ENCODE assay signal across 8 cellular contexts in genomic region chr12:53324113-53324778, GRCh38. TPM values are rescaled to one million over a fixed set of nuclear protein-coding genes. Genes with fewer than 3 reads are reported as not detected.
DNase-seq lines count a peak whose midpoint lies in the region; ATAC-seq, FAIRE-seq and TF ChIP-seq lines count a peak whose summit lies in the region.

No MANE protein-coding gene starts in this region.

- TF ChIP-seq EP300 in HepG2 (IDR thresholded peaks at IDR 0.05; ENCODE audit: low read depth in 2 of 2, low read length in 2 of 2) (no peak), HepG2 (CRISPR knock-in tag; IDR thresholded peaks at IDR 0.05; ENCODE audit: borderline replicate concordance) (no peak)

- intact Hi-C loops in HepG2 (cut with micrococcal nuclease; ENCODE audit: unreplicated experiment), result loop anchor here (1.0 kb wide), 2 partner anchors 21 to 184 kb away; no protein-coding TSS in a partner anchor

- H3K27ac Mint-ChIP-seq in brain, result peak overlapping the region; percentile 85 to 97 (median 96)

- no peaks in the 10 kb centered on the region for H3K36me3 Mint-ChIP-seq in brain

- H3K27me3 ChIP-seq in HepG2 (ENCODE audit: control insufficient read depth in 1 of 2, insufficient read depth in 2 of 2, low read length in 2 of 2), result peaks cover 0 to 5% of the 10 kb centered on the region in 2 experiments; a peak in 2 of 5 replicates

- TF ChIP-seq CTCF in brain (conservative IDR thresholded peaks at IDR 0.05), result no peak
- no peak for TF ChIP-seq CTCF in HepG2 (CRISPR knock-in tag; IDR thresholded peaks at IDR 0.05)

- peak; percentile 30 for ATAC-seq in HG03103 (IDR thresholded peaks at IDR 0.05; ENCODE audit: low read depth, unreplicated experiment)
- ATAC-seq in HepG2, result no peak

- no peaks in the 10 kb centered on the region for H3K9me3 Mint-ChIP-seq in brain

- H3K9ac ChIP-seq in HepG2 (ENCODE audit: insufficient read depth, low read depth, low read length), result peak overlapping the region; percentile 74

- H3K36me3 ChIP-seq in HepG2 (replicated peaks in 1 of 2; ENCODE audit: control insufficient read depth in 1 of 2, insufficient read depth in 2 of 2, low read length in 2 of 2), result no peaks in the 10 kb centered on the region

- H3K4me1 ChIP-seq in HepG2 (ENCODE audit: insufficient read depth, low read length), result peaks cover 55% of the 10 kb centered on the region

- peak overlapping the region; percentile 74 for H3K27ac ChIP-seq in HepG2 (ENCODE audit: extremely low read length, insufficient read depth, low read length)

- no peak for TF ChIP-seq POLR2A in GM12892 (IDR thresholded peaks at IDR 0.05; ENCODE audit: low read depth, low read length)
- no peak for TF ChIP-seq POLR2A in HepG2 (IDR thresholded peaks at IDR 0.05; ENCODE audit: insufficient read depth in 1 of 2, low read depth in 2 of 2, low read length in 2 of 2)

- FAIRE-seq in GM12892 (lab: Jason Lieb, UNC), result peak; percentile 88
- FAIRE-seq in HepG2 (lab: Jason Lieb, UNC), result no peak

- no peak for TF ChIP-seq RAD21 in HepG2 (CRISPR knock-in tag; IDR thresholded peaks at IDR 0.05)

- POLR2A ChIA-PET in HepG2 (lab: Yijun Ruan, JAX), result interaction anchor here (0.7 to 3.2 kb wide), 10 partner anchors 21 to 245 kb away, joined by 3 to 23 read pairs (median 6); partner anchors contain the start of genes MYG1, PFDN5, PRR13 and SP1

- H2AFZ ChIP-seq in HepG2 (ENCODE audit: low read length), result peak overlapping the region; percentile 77

- 47% methylated on average over 28 of the region's 28 CpGs for WGBS in HepG2 (ENCODE audit: low lambda C conversion rate)

- H3K27me3 Mint-ChIP-seq in brain, result peaks cover 16% of the 10 kb centered on the region

- CTCF ChIA-PET in HepG2 (lab: Yijun Ruan, JAX; ENCODE audit: low intra/inter-chr PET ratio, low total read pairs), result interaction anchor here (1.3 to 1.6 kb wide), 3 partner anchors 21 to 184 kb away, joined by 3 to 14 read pairs (median 4); no protein-coding TSS in a partner anchor

- no peak for DNase-seq in GM12892 (ENCODE audit: insufficient read length)
- peak; percentile 18 for DNase-seq in T-helper 22 cell (ENCODE audit: low read depth)
- DNase-seq in HepG2 (ENCODE audit: low spot score), result no peak
- DNase-seq in stimulated activated CD8-positive, alpha-beta memory T cell treated with anti-CD3 and anti-CD28 coated beads, Interleukin-2, amount 100 ng/mL, for 1 hour (ENCODE audit: low read depth in 2 of 2), result peak; percentile 14 to 34
- no peak for DNase-seq in cerebellum (ENCODE audit: low spot score)
- DNase-seq in H4 (ENCODE audit: low spot score), result no peak

- H3K4me3 ChIP-seq in HepG2 (replicated peaks in 1 of 3; ENCODE audit: insufficient read depth in 1 of 3, low read depth in 2 of 3, low read length in 3 of 3), result peak overlapping the region; percentile 57 to 65 (median 62)

- H3K4me2 ChIP-seq in HepG2 (ENCODE audit: low read depth, low read length), result peak overlapping the region; percentile 89

- in situ Hi-C loops in HepG2 (cut with HindIII; ENCODE audit: extremely low pct_ligation_motif_present, low pct_unique_long_range_greater_than_20kb), result no loop called here

- peaks cover 5% of the 10 kb centered on the region for H3K79me2 ChIP-seq in HepG2 (ENCODE audit: insufficient read depth, low read length)

- peak overlapping the region; percentile 74 to 90 (median 79) for H3K4me3 Mint-ChIP-seq in brain

- peaks cover 50% of the 10 kb centered on the region for H3K4me1 Mint-ChIP-seq in brain

- H3K9me3 ChIP-seq in HepG2 (ENCODE audit: low read length), result no peaks in the 10 kb centered on the region

- H4K20me1 ChIP-seq in HepG2 (ENCODE audit: insufficient read depth, low read length), result no peaks in the 10 kb centered on the region

- BruUV-seq in HepG2 (replicated peaks; lab: Mats Ljungman, UMichigan), result no TSS peak

RNA-seq across cellular contexts. Expression of gene AAAS, which starts 2.8 kb away (rescaled TPM):
- polyA plus RNA-seq in GM12892 (2012; ENCODE audit: missing spikeins), result 38.0 TPM
- 52.4 TPM for polyA plus RNA-seq in brain (ENCODE audit: insufficient read depth, low read depth, low replicate concordance)
- 47.6 and 49.9 TPM in 2 replicates for total RNA-seq in HepG2 (2016; rRNA removed; fragmentation: Illumina TruSeq; extraction: Trizol)
- 6.3 and 7.4 TPM in 2 replicates for total RNA-seq in HepG2 (2016; cell fraction: cytosol; rRNA removed; fragmentation: Illumina TruSeq; extraction: Trizol; ENCODE audit: low read depth)
- total RNA-seq in HepG2 (2016; cell fraction: insoluble cytoplasmic fraction; rRNA removed; fragmentation: Illumina TruSeq; extraction: Trizol), result 49.9 and 52.5 TPM in 2 replicates
- total RNA-seq in HepG2 (2016; cell fraction: membrane; rRNA removed; fragmentation: Illumina TruSeq; extraction: Trizol), result 10.6 and 11.1 TPM in 2 replicates
- total RNA-seq in HepG2 (2016; cell fraction: nucleus; rRNA removed; fragmentation: Illumina TruSeq; extraction: Trizol), result 41.2 and 46.6 TPM in 2 replicates
- 52.0 and 54.0 TPM in 2 replicates for polyA plus RNA-seq in HepG2 (2011; rRNA removed)
- 37.5 and 46.8 TPM in 2 replicates for polyA plus RNA-seq in HepG2 (2011; cell fraction: cytosol; rRNA removed)
- 182 and 197 TPM in 2 replicates for polyA plus RNA-seq in HepG2 (2011; cell fraction: nucleus; rRNA removed)
- polyA plus RNA-seq in HepG2 (2012), result 40.1 and 43.3 TPM in 2 replicates
- polyA plus RNA-seq in HepG2 (2016; cell fraction: cytosol; fragmentation: Illumina TruSeq; extraction: Trizol; ENCODE audit: low read depth), result 6.0 and 6.9 TPM in 2 replicates
- polyA plus RNA-seq in HepG2 (2016; cell fraction: insoluble cytoplasmic fraction; fragmentation: Illumina TruSeq; extraction: Trizol; ENCODE audit: low read depth), result 54.2 and 64.7 TPM in 2 replicates
- polyA plus RNA-seq in HepG2 (2016; cell fraction: membrane; fragmentation: Illumina TruSeq; extraction: Trizol; ENCODE audit: low read depth), result 9.0 and 9.4 TPM in 2 replicates
- 70.0 and 70.8 TPM in 2 replicates for polyA plus RNA-seq in HepG2 (2016; cell fraction: nucleus; fragmentation: Illumina TruSeq; extraction: Trizol; ENCODE audit: insufficient read depth, low read depth)
- 115 and 225 TPM in 2 replicates for polyA minus RNA-seq in HepG2 (2011; rRNA and poly(A)+ RNA removed; ENCODE audit: low replicate concordance)
- 21.9 and 28.0 TPM in 2 replicates for polyA minus RNA-seq in HepG2 (2011; cell fraction: cytosol; rRNA and poly(A)+ RNA removed)
- polyA minus RNA-seq in HepG2 (2011; cell fraction: nucleus; rRNA and poly(A)+ RNA removed), result 39.3 and 48.9 TPM in 2 replicates
- total RNA-seq in cerebellum, result 34.9 TPM
- total RNA-seq in H4 (2014; rRNA removed; shearing (Covaris generic)), result 57.0 and 74.6 TPM in 2 replicates

RNA-seq across cellular contexts. Expression of gene SP7, which starts 11.9 kb away (rescaled TPM):
- polyA plus RNA-seq in GM12892 (2012; ENCODE audit: missing spikeins), result not detected
- not detected for polyA plus RNA-seq in brain (ENCODE audit: insufficient read depth, low read depth, low replicate concordance)
- total RNA-seq in HepG2 (2016; rRNA removed; fragmentation: Illumina TruSeq; extraction: Trizol), result not detected in 2 replicates
- not detected in 2 replicates for total RNA-seq in HepG2 (2016; cell fraction: cytosol; rRNA removed; fragmentation: Illumina TruSeq; extraction: Trizol; ENCODE audit: low read depth)
- total RNA-seq in HepG2 (2016; cell fraction: insoluble cytoplasmic fraction; rRNA removed; fragmentation: Illumina TruSeq; extraction: Trizol), result not detected in 2 replicates
- not detected in 2 replicates for total RNA-seq in HepG2 (2016; cell fraction: membrane; rRNA removed; fragmentation: Illumina TruSeq; extraction: Trizol)
- not detected in 2 replicates for total RNA-seq in HepG2 (2016; cell fraction: nucleus; rRNA removed; fragmentation: Illumina TruSeq; extraction: Trizol)
- polyA plus RNA-seq in HepG2 (2011; rRNA removed), result not detected in 2 replicates
- polyA plus RNA-seq in HepG2 (2011; cell fraction: cytosol; rRNA removed), result not detected in 2 replicates
- not detected in 2 replicates for polyA plus RNA-seq in HepG2 (2011; cell fraction: nucleus; rRNA removed)
- not detected in 2 replicates for polyA plus RNA-seq in HepG2 (2012)
- polyA plus RNA-seq in HepG2 (2016; cell fraction: cytosol; fragmentation: Illumina TruSeq; extraction: Trizol; ENCODE audit: low read depth), result not detected in 2 replicates
- not detected in 2 replicates for polyA plus RNA-seq in HepG2 (2016; cell fraction: insoluble cytoplasmic fraction; fragmentation: Illumina TruSeq; extraction: Trizol; ENCODE audit: low read depth)
- not detected in 2 replicates for polyA plus RNA-seq in HepG2 (2016; cell fraction: membrane; fragmentation: Illumina TruSeq; extraction: Trizol; ENCODE audit: low read depth)
- polyA plus RNA-seq in HepG2 (2016; cell fraction: nucleus; fragmentation: Illumina TruSeq; extraction: Trizol; ENCODE audit: insufficient read depth, low read depth), result not detected in 2 replicates
- not detected in 2 replicates for polyA minus RNA-seq in HepG2 (2011; rRNA and poly(A)+ RNA removed; ENCODE audit: low replicate concordance)
- polyA minus RNA-seq in HepG2 (2011; cell fraction: cytosol; rRNA and poly(A)+ RNA removed), result not detected in 2 replicates
- polyA minus RNA-seq in HepG2 (2011; cell fraction: nucleus; rRNA and poly(A)+ RNA removed), result not detected in 2 replicates
- total RNA-seq in cerebellum, result not detected
- not detected in 2 replicates for total RNA-seq in H4 (2014; rRNA removed; shearing (Covaris generic))

RNA-seq across cellular contexts. Expression of gene MYG1, which starts 24.8 kb away (rescaled TPM):
- polyA plus RNA-seq in GM12892 (2012; ENCODE audit: missing spikeins), result 35.2 TPM
- polyA plus RNA-seq in brain (ENCODE audit: insufficient read depth, low read depth, low replicate concordance) (114 TPM), HepG2 (2011; rRNA removed) (38.6 and 40.7 TPM in 2 replicates)
- total RNA-seq in HepG2 (2016; rRNA removed; fragmentation: Illumina TruSeq; extraction: Trizol) (58.0 and 62.6 TPM in 2 replicates), cerebellum (20.7 TPM)
- total RNA-seq in HepG2 (2016; cell fraction: cytosol; rRNA removed; fragmentation: Illumina TruSeq; extraction: Trizol; ENCODE audit: low read depth), result 35.2 and 36.5 TPM in 2 replicates
- total RNA-seq in HepG2 (2016; cell fraction: insoluble cytoplasmic fraction; rRNA removed; fragmentation: Illumina TruSeq; extraction: Trizol), result 58.1 and 59.2 TPM in 2 replicates
- 45.1 and 51.7 TPM in 2 replicates for total RNA-seq in HepG2 (2016; cell fraction: membrane; rRNA removed; fragmentation: Illumina TruSeq; extraction: Trizol)
- 28.7 and 35.7 TPM in 2 replicates for total RNA-seq in HepG2 (2016; cell fraction: nucleus; rRNA removed; fragmentation: Illumina TruSeq; extraction: Trizol)
- polyA plus RNA-seq in HepG2 (2011; cell fraction: cytosol; rRNA removed), result 42.9 and 57.6 TPM in 2 replicates
- polyA plus RNA-seq in HepG2 (2011; cell fraction: nucleus; rRNA removed), result 32.2 and 36.0 TPM in 2 replicates
- 21.3 and 34.6 TPM in 2 replicates for polyA plus RNA-seq in HepG2 (2012)
- 38.0 and 47.5 TPM in 2 replicates for polyA plus RNA-seq in HepG2 (2016; cell fraction: cytosol; fragmentation: Illumina TruSeq; extraction: Trizol; ENCODE audit: low read depth)
- polyA plus RNA-seq in HepG2 (2016; cell fraction: insoluble cytoplasmic fraction; fragmentation: Illumina TruSeq; extraction: Trizol; ENCODE audit: low read depth), result 49.2 and 59.1 TPM in 2 replicates
- polyA plus RNA-seq in HepG2 (2016; cell fraction: membrane; fragmentation: Illumina TruSeq; extraction: Trizol; ENCODE audit: low read depth), result 39.2 and 41.9 TPM in 2 replicates
- 54.0 and 73.0 TPM in 2 replicates for polyA plus RNA-seq in HepG2 (2016; cell fraction: nucleus; fragmentation: Illumina TruSeq; extraction: Trizol; ENCODE audit: insufficient read depth, low read depth)
- polyA minus RNA-seq in HepG2 (2011; rRNA and poly(A)+ RNA removed; ENCODE audit: low replicate concordance), result 43.6 and 97.4 TPM in 2 replicates
- 15.0 and 19.7 TPM in 2 replicates for polyA minus RNA-seq in HepG2 (2011; cell fraction: cytosol; rRNA and poly(A)+ RNA removed)
- 8.8 and 14.4 TPM in 2 replicates for polyA minus RNA-seq in HepG2 (2011; cell fraction: nucleus; rRNA and poly(A)+ RNA removed)
- total RNA-seq in H4 (2014; rRNA removed; shearing (Covaris generic)), result 80.2 and 82.8 TPM in 2 replicates

RNA-seq across cellular contexts. Expression of gene PFDN5, which starts 28.9 kb away (rescaled TPM):
- 1,026 TPM for polyA plus RNA-seq in GM12892 (2012; ENCODE audit: missing spikeins)
- 938 TPM for polyA plus RNA-seq in brain (ENCODE audit: insufficient read depth, low read depth, low replicate concordance)
- total RNA-seq in HepG2 (2016; rRNA removed; fragmentation: Illumina TruSeq; extraction: Trizol), result 462 and 578 TPM in 2 replicates
- 461 and 472 TPM in 2 replicates for total RNA-seq in HepG2 (2016; cell fraction: cytosol; rRNA removed; fragmentation: Illumina TruSeq; extraction: Trizol; ENCODE audit: low read depth)
- 478 and 604 TPM in 2 replicates for total RNA-seq in HepG2 (2016; cell fraction: insoluble cytoplasmic fraction; rRNA removed; fragmentation: Illumina TruSeq; extraction: Trizol)
- total RNA-seq in HepG2 (2016; cell fraction: membrane; rRNA removed; fragmentation: Illumina TruSeq; extraction: Trizol), result 502 and 534 TPM in 2 replicates
- total RNA-seq in HepG2 (2016; cell fraction: nucleus; rRNA removed; fragmentation: Illumina TruSeq; extraction: Trizol), result 239 and 246 TPM in 2 replicates
- 440 and 449 TPM in 2 replicates for polyA plus RNA-seq in HepG2 (2011; rRNA removed)
- 513 and 623 TPM in 2 replicates for polyA plus RNA-seq in HepG2 (2011; cell fraction: cytosol; rRNA removed)
- polyA plus RNA-seq in HepG2 (2011; cell fraction: nucleus; rRNA removed), result 505 and 601 TPM in 2 replicates
- polyA plus RNA-seq in HepG2 (2012), result 398 and 423 TPM in 2 replicates
- 472 and 500 TPM in 2 replicates for polyA plus RNA-seq in HepG2 (2016; cell fraction: cytosol; fragmentation: Illumina TruSeq; extraction: Trizol; ENCODE audit: low read depth)
- 484 and 533 TPM in 2 replicates for polyA plus RNA-seq in HepG2 (2016; cell fraction: insoluble cytoplasmic fraction; fragmentation: Illumina TruSeq; extraction: Trizol; ENCODE audit: low read depth)
- polyA plus RNA-seq in HepG2 (2016; cell fraction: membrane; fragmentation: Illumina TruSeq; extraction: Trizol; ENCODE audit: low read depth), result 441 and 460 TPM in 2 replicates
- 433 and 469 TPM in 2 replicates for polyA plus RNA-seq in HepG2 (2016; cell fraction: nucleus; fragmentation: Illumina TruSeq; extraction: Trizol; ENCODE audit: insufficient read depth, low read depth)
- 90.5 and 285 TPM in 2 replicates for polyA minus RNA-seq in HepG2 (2011; rRNA and poly(A)+ RNA removed; ENCODE audit: low replicate concordance)
- polyA minus RNA-seq in HepG2 (2011; cell fraction: cytosol; rRNA and poly(A)+ RNA removed), result 52.1 and 57.1 TPM in 2 replicates
- 96.6 and 129 TPM in 2 replicates for polyA minus RNA-seq in HepG2 (2011; cell fraction: nucleus; rRNA and poly(A)+ RNA removed)
- total RNA-seq in cerebellum, result 236 TPM
- 462 and 537 TPM in 2 replicates for total RNA-seq in H4 (2014; rRNA removed; shearing (Covaris generic))

RNA-seq across cellular contexts. Expression of gene SP1, which starts 55.7 kb away (rescaled TPM):
- 16.9 TPM for polyA plus RNA-seq in GM12892 (2012; ENCODE audit: missing spikeins)
- polyA plus RNA-seq in brain (ENCODE audit: insufficient read depth, low read depth, low replicate concordance) (18.9 TPM), HepG2 (2011; rRNA removed) (26.5 and 27.3 TPM in 2 replicates)
- total RNA-seq in HepG2 (2016; rRNA removed; fragmentation: Illumina TruSeq; extraction: Trizol) (27.5 and 46.7 TPM in 2 replicates), cerebellum (27.0 TPM)
- 3.0 and 3.4 TPM in 2 replicates for total RNA-seq in HepG2 (2016; cell fraction: cytosol; rRNA removed; fragmentation: Illumina TruSeq; extraction: Trizol; ENCODE audit: low read depth)
- total RNA-seq in HepG2 (2016; cell fraction: insoluble cytoplasmic fraction; rRNA removed; fragmentation: Illumina TruSeq; extraction: Trizol), result 29.7 and 40.6 TPM in 2 replicates
- 13.8 and 14.7 TPM in 2 replicates for total RNA-seq in HepG2 (2016; cell fraction: membrane; rRNA removed; fragmentation: Illumina TruSeq; extraction: Trizol)
- 23.5 and 24.3 TPM in 2 replicates for total RNA-seq in HepG2 (2016; cell fraction: nucleus; rRNA removed; fragmentation: Illumina TruSeq; extraction: Trizol)
- 18.2 TPM in 2 replicates for polyA plus RNA-seq in HepG2 (2011; cell fraction: cytosol; rRNA removed)
- polyA plus RNA-seq in HepG2 (2011; cell fraction: nucleus; rRNA removed), result 30.1 and 31.9 TPM in 2 replicates
- 14.7 and 15.8 TPM in 2 replicates for polyA plus RNA-seq in HepG2 (2012)
- 0.63 and 0.79 TPM in 2 replicates for polyA plus RNA-seq in HepG2 (2016; cell fraction: cytosol; fragmentation: Illumina TruSeq; extraction: Trizol; ENCODE audit: low read depth)
- polyA plus RNA-seq in HepG2 (2016; cell fraction: insoluble cytoplasmic fraction; fragmentation: Illumina TruSeq; extraction: Trizol; ENCODE audit: low read depth), result 22.5 and 22.9 TPM in 2 replicates
- 2.7 and 3.3 TPM in 2 replicates for polyA plus RNA-seq in HepG2 (2016; cell fraction: membrane; fragmentation: Illumina TruSeq; extraction: Trizol; ENCODE audit: low read depth)
- 25.6 and 29.7 TPM in 2 replicates for polyA plus RNA-seq in HepG2 (2016; cell fraction: nucleus; fragmentation: Illumina TruSeq; extraction: Trizol; ENCODE audit: insufficient read depth, low read depth)
- polyA minus RNA-seq in HepG2 (2011; rRNA and poly(A)+ RNA removed; ENCODE audit: low replicate concordance), result 128 and 335 TPM in 2 replicates
- polyA minus RNA-seq in HepG2 (2011; cell fraction: cytosol; rRNA and poly(A)+ RNA removed), result 38.1 and 39.5 TPM in 2 replicates
- 31.4 and 32.7 TPM in 2 replicates for polyA minus RNA-seq in HepG2 (2011; cell fraction: nucleus; rRNA and poly(A)+ RNA removed)
- 26.9 and 33.4 TPM in 2 replicates for total RNA-seq in H4 (2014; rRNA removed; shearing (Covaris generic))

Comparison
In these comparisons a context has a peak if more than half of its experiments do, and no peak if none do; other contexts are left out.
1. DNase-seq: peak in T-helper 22 cell (single experiment) and stimulated activated CD8-positive, alpha-beta memory T cell treated with anti-CD3 and anti-CD28 coated beads, Interleukin-2, amount 100 ng/mL, for 1 hour (2 of 2); none in GM12892 (single experiment), HepG2 (single experiment), cerebellum (single experiment) and H4 (single experiment).